8 cellular contexts compared by ENCODE assay signal in genomic region chr19:21483589-21484170, GRCh38. TPM values are rescaled to one million over a fixed set of nuclear protein-coding genes. Genes with fewer than 3 reads are reported as not detected.
A peak's percentile ranks its signal among the peaks of the same experiment; 100 is the strongest.
DNase-seq lines count a peak whose midpoint lies in the region; ATAC-seq and TF ChIP-seq lines count a peak whose summit lies in the region.

No MANE protein-coding gene starts in this region.

- H3K4me3 ChIP-seq in Loucy (ENCODE audit: low read length, poor library complexity, severe bottlenecking) (no peak overlapping the region), heart right ventricle (peak overlapping the region in 4 of 10 donors; percentile 8 to 22 (median 14))

- H3K4me2 ChIP-seq in Loucy (ENCODE audit: low read depth, low read length, poor library complexity, severe bottlenecking): no peak overlapping the region

- ATAC-seq in activated T-cell treated with anti-CD3 and anti-CD28 coated beads, Interleukin-2, amount 50 U/mL, for 72 hours (replicated peaks in 1 of 2): peak in 1 of 2 donors; percentile 60
- ATAC-seq in heart right ventricle (peak; percentile 56 to 84 (median 76)), GM21723 (IDR thresholded peaks at IDR 0.05; ENCODE audit: unreplicated experiment) (no peak), GM21529 (IDR thresholded peaks at IDR 0.05; ENCODE audit: unreplicated experiment) (no peak), GM18870 (IDR thresholded peaks at IDR 0.05; ENCODE audit: unreplicated experiment) (no peak)

- no peaks in the 10 kb centered on the region for H3K4me1 ChIP-seq in Loucy (ENCODE audit: insufficient read depth, low read length, poor library complexity, severe bottlenecking)
- no peaks in the 10 kb centered on the region for H3K4me1 ChIP-seq in heart right ventricle

- no peak overlapping the region for H2AFZ ChIP-seq in Loucy (ENCODE audit: low read length)

- H3K36me3 ChIP-seq in Loucy (ENCODE audit: insufficient read depth, low read length): no peaks in the 10 kb centered on the region
- H3K36me3 ChIP-seq in heart right ventricle: no peaks in the 10 kb centered on the region

- peaks cover 3 to 10% of the 10 kb centered on the region in 2 donors for H3K9me3 Mint-ChIP-seq in activated T-cell treated with anti-CD3 and anti-CD28 coated beads, Interleukin-2, amount 50 U/mL, for 72 hours

- H3K9ac ChIP-seq in Loucy (ENCODE audit: low read depth, low read length, poor library complexity, severe bottlenecking): no peak overlapping the region

- 70 to 85% methylated on average over 43 of the region's 43 CpGs for WGBS in heart right ventricle, 2 donors

- intact Hi-C loops in heart right ventricle (cut with DNase I): loop anchor here in 9 of 10 donors (2.0 to 10.0 kb wide), 5 partner anchors 211 to 281 kb away; no protein-coding TSS in a partner anchor

- peak; percentile 38 to 60 for DNase-seq in activated T-cell treated with anti-CD3 and anti-CD28 coated beads, Interleukin-2, amount 50 U/mL, for 72 hours
- peak; percentile 16 to 76 for DNase-seq in heart right ventricle
- peak; percentile 64 for DNase-seq in stimulated activated CD4-positive, alpha-beta T cell treated with anti-CD3 and anti-CD28 coated beads, Interleukin-1b, Interleukin-23, amount 100 ng/mL, for 48 hours

- H3K79me2 ChIP-seq in Loucy (ENCODE audit: insufficient read depth, low read length): no peaks in the 10 kb centered on the region

- H3K27ac Mint-ChIP-seq in activated T-cell treated with anti-CD3 and anti-CD28 coated beads, Interleukin-2, amount 50 U/mL, for 72 hours: no peak overlapping the region

- H3K27ac ChIP-seq in C4-2B (no peak overlapping the region), heart right ventricle (no peak overlapping the region)

- no peaks in the 10 kb centered on the region for H3F3A ChIP-seq in Loucy (ENCODE audit: low read depth)

- H3K9me3 ChIP-seq in Loucy (ENCODE audit: insufficient read depth, low read depth, low read length): no peaks in the 10 kb centered on the region
- H3K9me3 ChIP-seq in heart right ventricle: peaks cover 0 to 5% (median 0%) of the 10 kb centered on the region in 11 donors

- peaks cover 10 to 12% of the 10 kb centered on the region in 2 donors for H3K36me3 Mint-ChIP-seq in activated T-cell treated with anti-CD3 and anti-CD28 coated beads, Interleukin-2, amount 50 U/mL, for 72 hours (ENCODE audit: insufficient read depth in 2 of 2)

- no peaks in the 10 kb centered on the region for H3K4me1 Mint-ChIP-seq in activated T-cell treated with anti-CD3 and anti-CD28 coated beads, Interleukin-2, amount 50 U/mL, for 72 hours (ENCODE audit: low read depth)

- H3K27me3 Mint-ChIP-seq in activated T-cell treated with anti-CD3 and anti-CD28 coated beads, Interleukin-2, amount 50 U/mL, for 72 hours (ENCODE audit: low read depth): no peaks in the 10 kb centered on the region

- H3K9me2 ChIP-seq in Loucy (replicated peaks; ENCODE audit: low read depth, low read length): no peaks in the 10 kb centered on the region

- H4K20me1 ChIP-seq in Loucy (ENCODE audit: insufficient read depth, low read length, poor library complexity, severe bottlenecking): no peaks in the 10 kb centered on the region

- H3K27me3 ChIP-seq in Loucy (ENCODE audit: insufficient read depth, low read length, poor library complexity, severe bottlenecking) (no peaks in the 10 kb centered on the region), heart right ventricle (no peaks in the 10 kb centered on the region)

- peak; percentile 76 for TF ChIP-seq CTCF in C4-2B (conservative IDR thresholded peaks at IDR 0.05)
- peak; percentile 71 for TF ChIP-seq CTCF in Loucy (conservative IDR thresholded peaks at IDR 0.05; ENCODE audit: low read length)
- peak; percentile 34 to 71 (median 61) for TF ChIP-seq CTCF in heart right ventricle (IDR thresholded peaks at IDR 0.05)

- no peak overlapping the region for H3K4me3 Mint-ChIP-seq in activated T-cell treated with anti-CD3 and anti-CD28 coated beads, Interleukin-2, amount 50 U/mL, for 72 hours

RNA-seq across cellular contexts. Expression of gene ZNF429, which starts 21.7 kb away (rescaled TPM):
- total RNA-seq in activated T-cell treated with anti-CD3 and anti-CD28 coated beads, Interleukin-2, amount 50 U/mL, for 72 hours: 10 to 100 TPM; 16.6 to 17.9 TPM
- total RNA-seq in heart right ventricle: 10 to 100 TPM in 1 of 10 donors, 1 to 10 TPM in 9; 5.8 to 12.2 (median 8.6) TPM
- polyA plus RNA-seq in heart right ventricle: 1 to 10 TPM; 3.8 to 4.4 TPM

Comparison
In these comparisons a context has a peak if more than half of its experiments do, and no peak if none do; other contexts are left out.
1. ATAC-seq: peak in heart right ventricle (8 of 8); none in GM21723 (single experiment), GM21529 (single experiment) and GM18870 (single experiment).
2. Peak in every context shown above with its lines, with median percentiles within 50 percentile points of each other: CTCF ChIP-seq and DNase-seq.